In the genomic region with DNA sequence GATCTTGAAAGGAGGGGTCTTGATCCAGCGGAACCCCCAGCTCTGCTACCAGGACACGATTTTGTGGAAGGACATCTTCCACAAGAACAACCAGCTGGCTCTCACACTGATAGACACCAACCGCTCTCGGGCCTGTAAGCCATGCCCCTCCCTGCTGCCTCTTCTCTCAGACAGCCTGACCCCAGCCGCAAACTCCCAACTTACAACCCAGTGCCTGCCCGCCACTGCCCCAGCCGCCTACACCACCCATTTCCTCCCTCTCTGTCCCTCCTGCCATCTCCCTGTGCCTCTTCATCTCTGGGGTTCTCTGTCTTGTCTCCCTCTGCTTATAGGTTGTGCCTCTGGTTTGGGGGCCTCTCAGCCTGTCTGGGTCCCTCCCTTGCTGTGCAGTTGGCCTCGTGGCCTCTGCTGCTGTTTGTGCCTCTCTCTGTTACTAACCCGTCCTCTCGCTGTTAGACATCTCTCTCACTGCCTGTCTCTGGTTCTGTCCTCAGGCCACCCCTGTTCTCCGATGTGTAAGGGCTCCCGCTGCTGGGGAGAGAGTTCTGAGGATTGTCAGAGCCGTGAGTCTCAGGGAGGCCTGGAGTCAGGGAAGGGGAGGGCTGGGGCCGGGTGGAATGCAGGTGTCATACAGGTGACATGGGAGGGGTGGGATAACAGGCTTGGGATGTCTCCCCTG, we compare ENCODE assay signal across 20 cellular contexts. TPM values are rescaled to one million over a fixed set of nuclear protein-coding genes. Genes with fewer than 3 reads are reported as not detected.
"Had no signal": no experiment of that assay in that cellular context is flagged by ENCODE, and none has a peak within 500 bp of the region (broad histone marks: within the 10 kb centered on the region; RNA-seq: fewer than 3 reads in every experiment).

No MANE protein-coding gene starts in this region.

- H3K27me3 ChIP-seq: heart right ventricle, suprapubic skin, upper lobe of left lung had no signal

- FAIRE-seq: astrocyte, colon, frontal cortex, small intestine had no signal

- H3K9me3 ChIP-seq: heart right ventricle, lower lobe of right lung, suprapubic skin, upper lobe of left lung had no signal

- ATAC-seq: activated naive CD8-positive, alpha-beta T cell treated with anti-CD3 and anti-CD28 coated beads, Interleukin-2, amount 50 U/mL, for 24 hours; heart right ventricle; lower lobe of right lung; right cardiac atrium had no signal

- H3K27me3 Mint-ChIP-seq: activated naive CD8-positive, alpha-beta T cell treated with anti-CD3 and anti-CD28 coated beads, Interleukin-2, amount 50 U/mL, for 24 hours; progenitor cell of endocrine pancreas had no signal

- H3K4me3 ChIP-seq: heart right ventricle, lower lobe of right lung, SK-N-MC, suprapubic skin, upper lobe of left lung had no signal

- H3K9me3 Mint-ChIP-seq: activated naive CD8-positive, alpha-beta T cell treated with anti-CD3 and anti-CD28 coated beads, Interleukin-2, amount 50 U/mL, for 24 hours; mesothelial cell of epicardium had no signal

- H3K4me3 Mint-ChIP-seq: activated naive CD8-positive, alpha-beta T cell treated with anti-CD3 and anti-CD28 coated beads, Interleukin-2, amount 50 U/mL, for 24 hours; mesothelial cell of epicardium had no signal

- DNase-seq: activated CD4-positive, CD25-positive, alpha-beta regulatory T cell; activated naive CD8-positive, alpha-beta T cell treated with anti-CD3 and anti-CD28 coated beads, Interleukin-2, amount 50 U/mL, for 24 hours; activated T-cell treated with anti-CD3 and anti-CD28 coated beads, Interleukin-2, amount 50 U/mL, for 48 hours; heart right ventricle; lower lobe of right lung; nucleus accumbens; right cardiac atrium; small intestine; stimulated activated naive CD4-positive, alpha-beta T cell; T-helper 1 cell had no signal

- H3K27ac Mint-ChIP-seq: activated naive CD8-positive, alpha-beta T cell treated with anti-CD3 and anti-CD28 coated beads, Interleukin-2, amount 50 U/mL, for 24 hours; mesothelial cell of epicardium; progenitor cell of endocrine pancreas had no signal

- H3K27ac ChIP-seq: heart right ventricle, lower lobe of right lung, SK-N-MC, suprapubic skin, upper lobe of left lung had no signal

RNA-seq across cellular contexts. Expression of a gene that starts 28.3 kb away (rescaled TPM):
- total RNA-seq: frontal cortex, myocyte had no signal

RNA-seq across cellular contexts. Expression of a gene that starts 41.2 kb away (rescaled TPM):
- total RNA-seq: fibroblast of lung had no signal
- polyA plus RNA-seq: fibroblast of lung had no signal
